7 cellular contexts compared by ENCODE assay signal in genomic region chr3:45064512-45065372, GRCh38. TPM values are rescaled to one million over a fixed set of nuclear protein-coding genes. Genes with fewer than 3 reads are reported as not detected.
DNase-seq lines count a peak whose midpoint lies in the region; ATAC-seq and TF ChIP-seq lines count a peak whose summit lies in the region.

No MANE protein-coding gene starts in this region.

- H3F3A ChIP-seq in PC-9 (ENCODE audit: insufficient read depth, low read depth) = peaks cover 6% of the 10 kb centered on the region; the same call in 1 of the 2 replicates

- H3K9me3 ChIP-seq in PC-9 (ENCODE audit: insufficient read depth, low read depth) = no peaks in the 10 kb centered on the region

- no peaks in the 10 kb centered on the region for H3K79me2 ChIP-seq in PC-9 (ENCODE audit: low read depth)

- no peaks in the 10 kb centered on the region for H3K9me3 Mint-ChIP-seq in stimulated activated naive CD8-positive, alpha-beta T cell treated with anti-CD3 and anti-CD28 coated beads, Interleukin-15, Interleukin-2, amounts not matched to agents 100 ng/mL and 50 ng/mL, for 24 hours

- no peaks in the 10 kb centered on the region for H3K36me3 ChIP-seq in PC-9 (ENCODE audit: low read depth)

- peak overlapping the region; percentile 65 for H3K27ac ChIP-seq in PC-9

- TSS peak; percentile 90 for BruUV-seq in PC-9 (replicated peaks; lab: Mats Ljungman, UMichigan)

- H3K4me3 ChIP-seq in PC-9 = no peak overlapping the region

- no peak for TF ChIP-seq CTCF in PC-9 (conservative IDR thresholded peaks at IDR 0.05)

- no peaks in the 10 kb centered on the region for H3K36me3 Mint-ChIP-seq in stimulated activated naive CD8-positive, alpha-beta T cell treated with anti-CD3 and anti-CD28 coated beads, Interleukin-15, Interleukin-2, amounts not matched to agents 100 ng/mL and 50 ng/mL, for 24 hours (ENCODE audit: low read depth)

- CTCF ChIA-PET in PC-9 (lab: Charles Lee) = no interaction called here

- H3K4me2 ChIP-seq in PC-9 = peak overlapping the region; percentile 62

- H3K27ac Mint-ChIP-seq in stimulated activated naive CD8-positive, alpha-beta T cell treated with anti-CD3 and anti-CD28 coated beads, Interleukin-15, Interleukin-2, amounts not matched to agents 100 ng/mL and 50 ng/mL, for 24 hours = peak overlapping the region; percentile 87

- H3K27me3 Mint-ChIP-seq in stimulated activated naive CD8-positive, alpha-beta T cell treated with anti-CD3 and anti-CD28 coated beads, Interleukin-15, Interleukin-2, amounts not matched to agents 100 ng/mL and 50 ng/mL, for 24 hours = peaks cover 18% of the 10 kb centered on the region

- POLR2A ChIA-PET in PC-9 (lab: Charles Lee; ENCODE audit: unreplicated experiment) = interaction anchor here (0.5 kb wide), 1 partner anchor 27 kb away, joined by 4 read pairs; no protein-coding TSS in a partner anchor

- peak overlapping the region; percentile 64 for H3K4me3 Mint-ChIP-seq in stimulated activated naive CD8-positive, alpha-beta T cell treated with anti-CD3 and anti-CD28 coated beads, Interleukin-15, Interleukin-2, amounts not matched to agents 100 ng/mL and 50 ng/mL, for 24 hours

- H3K9me2 ChIP-seq in PC-9 (ENCODE audit: insufficient read depth) = no peaks in the 10 kb centered on the region

- ATAC-seq in left lobe of liver = peak; percentile 35
- ATAC-seq in GM18861 (IDR thresholded peaks at IDR 0.05; ENCODE audit: unreplicated experiment) = no peak
- no peak for ATAC-seq in GM19351 (IDR thresholded peaks at IDR 0.05; ENCODE audit: unreplicated experiment)
- ATAC-seq in GM21390 (IDR thresholded peaks at IDR 0.05; ENCODE audit: unreplicated experiment) = no peak

- intact Hi-C loops in PC-9 (cut with micrococcal nuclease; ENCODE audit: unreplicated experiment) = loop anchor here (2.0 kb wide), 1 partner anchor 28 kb away; no protein-coding TSS in a partner anchor

- no peaks in the 10 kb centered on the region for H3K27me3 ChIP-seq in PC-9 (ENCODE audit: insufficient read depth, low read depth)

- H4K20me1 ChIP-seq in PC-9 (ENCODE audit: insufficient read depth) = no peaks in the 10 kb centered on the region

- H3K4me1 ChIP-seq in PC-9 (replicated peaks; ENCODE audit: insufficient read depth) = peaks cover 37% of the 10 kb centered on the region

- DNase-seq in PC-9 (peak; percentile 61 to 90), left lobe of liver (ENCODE audit: low spot score) (no peak)
- DNase-seq in activated T-helper 9 cell treated with anti-CD3 and anti-CD28 coated beads, Interleukin-2, amount 50 U/mL, for 16 hours (ENCODE audit: low read depth) = peak; percentile 22

- H2AFZ ChIP-seq in PC-9 = 0 out of 2 replicates have a peak overlapping the region, but pooled peaks have one; percentile 8

- H3K4me1 Mint-ChIP-seq in stimulated activated naive CD8-positive, alpha-beta T cell treated with anti-CD3 and anti-CD28 coated beads, Interleukin-15, Interleukin-2, amounts not matched to agents 100 ng/mL and 50 ng/mL, for 24 hours (ENCODE audit: low read depth) = peaks cover 40% of the 10 kb centered on the region

RNA-seq across cellular contexts. Expression of gene CLEC3B, which starts 38.6 kb away (rescaled TPM):
- total RNA-seq in PC-9 (2021) (not detected in 2 replicates), left lobe of liver (25.5 TPM)

Comparison
In these comparisons a context has a peak if more than half of its experiments do, and no peak if none do; other contexts are left out.
1. RNA of gene CLEC3B, which starts 38.6 kb away (total RNA-seq): 25.5 TPM in left lobe of liver (single experiment); not detected in PC-9; every median in the first group is over 10 times any median in the second.